Comparison of ENCODE assay signal across 16 cellular contexts in the genomic region with DNA sequence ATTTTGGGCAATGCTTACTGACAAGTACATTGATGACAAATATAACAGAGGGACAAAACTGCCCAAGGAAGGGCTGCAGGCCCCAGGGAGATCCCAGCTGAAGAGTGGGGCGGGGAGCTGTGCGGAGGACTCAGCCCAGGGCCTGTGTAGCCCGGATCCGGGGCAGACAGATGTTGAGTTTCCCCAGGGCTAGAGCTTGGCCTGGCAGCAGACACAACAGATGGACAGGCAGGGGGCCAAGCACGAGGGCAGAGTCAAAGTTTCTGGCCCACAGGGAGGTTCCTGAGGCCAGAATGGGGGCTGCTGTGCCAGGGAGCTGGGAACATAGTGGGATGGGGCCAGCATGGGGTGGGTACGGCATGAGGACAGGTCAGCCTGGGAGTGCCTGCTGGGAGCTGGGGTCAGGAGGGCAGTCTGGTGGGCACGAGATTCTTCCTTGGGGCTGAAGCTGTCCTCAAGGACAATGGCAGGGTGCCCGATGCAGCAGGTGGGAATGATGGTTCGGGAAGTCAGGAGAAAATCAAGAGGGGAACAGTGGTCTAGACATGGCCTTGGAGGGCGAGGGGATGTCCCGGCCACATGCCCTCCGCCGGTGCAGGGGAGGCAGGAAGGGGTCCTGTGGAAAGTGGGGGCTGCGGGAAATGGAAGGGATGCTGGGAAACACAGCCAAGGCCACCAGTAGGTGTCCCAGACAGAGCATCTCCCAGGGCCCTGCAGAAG.
"Had no signal": no experiment of that assay in that cellular context is flagged by ENCODE, and none has a peak within 500 bp of the region (broad histone marks: within the 10 kb centered on the region; RNA-seq: fewer than 3 reads in every experiment).

No MANE protein-coding gene starts in this region.

- DNase-seq: activated B cell treated with CpG ODN at 0.5 μM for 24 hours; activated CD4-positive, alpha-beta T cell treated with anti-CD3 and anti-CD28 coated beads, Interleukin-2, amount 50 U/mL, for 1 hour; activated naive CD4-positive, alpha-beta T cell treated with anti-CD3 and anti-CD28 coated beads for 36 hours; activated T-cell treated with anti-CD3 and anti-CD28 coated beads for 4 hours; central memory CD4-positive, alpha-beta T cell; effector CD4-positive, alpha-beta T cell; kidney; lower lobe of right lung; naive thymus-derived CD8-positive, alpha-beta T cell; small intestine had no signal

- H3K4me3 ChIP-seq: coronary artery, lower lobe of right lung, tibial nerve had no signal

- H3K36me3 Mint-ChIP-seq: mesothelial cell of epicardium; naive thymus-derived CD8-positive, alpha-beta T cell had no signal

- ATAC-seq: activated T-helper 17 cell treated with anti-CD3 and anti-CD28 coated beads, Interleukin-2, amount 50 U/mL, for 72 hours; lower lobe of right lung; naive thymus-derived CD8-positive, alpha-beta T cell; SK-N-SH treated with all-trans-retinoic acid at 6 μM for 48 hours had no signal

- H3K27ac Mint-ChIP-seq: activated B cell treated with CpG ODN at 0.5 μM for 24 hours; activated naive CD4-positive, alpha-beta T cell treated with anti-CD3 and anti-CD28 coated beads for 36 hours; activated T-helper 17 cell treated with anti-CD3 and anti-CD28 coated beads, Interleukin-2, amount 50 U/mL, for 72 hours; mesothelial cell of epicardium; naive thymus-derived CD8-positive, alpha-beta T cell; T-helper 1 cell treated with Interleukin-12 subunit alpha and Interleukin-12 subunit beta and Interleukin-4 antibody, amounts not matched to agents 30 μg/mL and 1 μg/mL, for 36 hours had no signal

- H3K9me3 ChIP-seq: lower lobe of right lung, tibial nerve had no signal

- H3K4me1 ChIP-seq: lower lobe of right lung had no signal

- H3K9me3 Mint-ChIP-seq: activated B cell treated with CpG ODN at 0.5 μM for 24 hours; activated naive CD4-positive, alpha-beta T cell treated with anti-CD3 and anti-CD28 coated beads for 36 hours; activated T-helper 17 cell treated with anti-CD3 and anti-CD28 coated beads, Interleukin-2, amount 50 U/mL, for 72 hours; mesothelial cell of epicardium; naive thymus-derived CD8-positive, alpha-beta T cell; T-helper 1 cell treated with Interleukin-12 subunit alpha and Interleukin-12 subunit beta and Interleukin-4 antibody, amounts not matched to agents 30 μg/mL and 1 μg/mL, for 36 hours had no signal

- H3K4me3 Mint-ChIP-seq: activated B cell treated with CpG ODN at 0.5 μM for 24 hours; activated naive CD4-positive, alpha-beta T cell treated with anti-CD3 and anti-CD28 coated beads for 36 hours; activated T-helper 17 cell treated with anti-CD3 and anti-CD28 coated beads, Interleukin-2, amount 50 U/mL, for 72 hours; mesothelial cell of epicardium; naive thymus-derived CD8-positive, alpha-beta T cell; T-helper 1 cell treated with Interleukin-12 subunit alpha and Interleukin-12 subunit beta and Interleukin-4 antibody, amounts not matched to agents 30 μg/mL and 1 μg/mL, for 36 hours had no signal

- H3K27ac ChIP-seq: coronary artery, lower lobe of right lung, tibial nerve had no signal

- H3K27me3 ChIP-seq: tibial nerve had no signal

- H3K27me3 Mint-ChIP-seq: activated B cell treated with CpG ODN at 0.5 μM for 24 hours; activated T-helper 17 cell treated with anti-CD3 and anti-CD28 coated beads, Interleukin-2, amount 50 U/mL, for 72 hours had no signal

- H3K4me1 Mint-ChIP-seq: activated B cell treated with CpG ODN at 0.5 μM for 24 hours; activated T-helper 17 cell treated with anti-CD3 and anti-CD28 coated beads, Interleukin-2, amount 50 U/mL, for 72 hours; naive thymus-derived CD8-positive, alpha-beta T cell had no signal

- H3K36me3 ChIP-seq: lower lobe of right lung, tibial nerve had no signal
